ENCODE assay signal across 9 cellular contexts in the genomic region with DNA sequence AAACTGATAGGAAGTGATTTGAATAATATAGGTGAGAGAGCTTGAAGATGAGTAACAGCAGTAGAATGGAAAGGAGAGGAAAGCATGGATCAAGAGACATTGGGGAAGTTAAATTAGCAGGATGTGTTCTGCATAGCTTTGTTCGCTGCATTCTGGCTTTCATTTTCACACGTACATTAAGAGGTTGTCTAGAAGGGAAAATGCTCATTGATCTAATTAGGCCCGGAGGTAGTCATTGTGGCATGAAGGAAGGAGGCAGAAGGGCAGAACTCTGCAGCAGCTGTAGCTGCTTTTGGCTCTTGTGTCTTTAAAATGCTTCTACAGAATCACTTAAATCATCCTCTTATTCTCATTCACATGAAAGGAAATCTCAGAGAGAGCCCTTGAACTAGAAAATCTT. TPM values are rescaled to one million over a fixed set of nuclear protein-coding genes. Genes with fewer than 3 reads are reported as not detected.
DNase-seq lines count a peak whose midpoint lies in the region; ATAC-seq lines count a peak whose summit lies in the region.
"Had no signal": no experiment of that assay in that cellular context is flagged by ENCODE, and none has a peak within 500 bp of the region (broad histone marks: within the 10 kb centered on the region; RNA-seq: fewer than 3 reads in every experiment).

No MANE protein-coding gene starts in this region.

- peak; percentile 42 for DNase-seq in Daoy (ENCODE audit: low read depth)
- peak; percentile 28 for DNase-seq in dermis blood vessel endothelial cell
- no peak for DNase-seq in middle frontal gyrus (ENCODE audit: extremely low spot score, low spot score)
- no peak for DNase-seq in T1000 (lab: John Stamatoyannopoulos, UW)
- no peak for DNase-seq in globus pallidus (ENCODE audit: low spot score)
- DNase-seq in AG08396 (ENCODE audit: low spot score), result no peak

- ATAC-seq in GM21367 (IDR thresholded peaks at IDR 0.05; ENCODE audit: unreplicated experiment), result peak; percentile 76
- peak; percentile 84 for ATAC-seq in HG03565 (IDR thresholded peaks at IDR 0.05; ENCODE audit: unreplicated experiment)

RNA-seq across cellular contexts. Expression of gene KCNAB1, which starts 40.3 kb away (rescaled TPM):
- total RNA-seq in Daoy (2014; rRNA removed; shearing (Covaris generic)), result 2.6 TPM in 1 of 2 replicates, not detected in the other
- 0.17 and 1.2 TPM in 2 replicates for total RNA-seq in dermis blood vessel endothelial cell
- total RNA-seq: NCI-H460 had no signal

Comparison
In these comparisons a context has a peak if more than half of its experiments do, and no peak if none do; other contexts are left out.
1. DNase-seq: peak in Daoy (single experiment) and dermis blood vessel endothelial cell (single experiment); none in middle frontal gyrus (single experiment), T1000 (single experiment), globus pallidus (single experiment) and AG08396 (single experiment).